Comparison of ENCODE assay signal across 11 cellular contexts in the genomic region with DNA sequence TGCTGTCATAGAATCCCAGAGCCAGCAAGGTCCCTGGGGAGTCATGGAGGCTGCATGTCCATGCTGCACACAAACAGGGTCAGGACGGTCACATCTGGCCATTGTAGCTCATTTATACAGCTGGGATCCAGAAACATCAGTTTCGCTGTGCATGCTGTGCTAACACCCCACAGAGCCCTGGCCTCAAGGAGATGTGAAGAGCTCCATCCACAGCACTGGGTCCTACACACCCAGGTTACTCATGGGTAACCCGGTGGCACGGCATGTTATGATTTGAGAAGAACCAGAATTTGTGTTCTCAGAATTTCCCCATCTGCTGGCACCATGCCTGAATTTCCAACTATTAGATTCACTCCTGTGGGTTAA.
A peak's percentile ranks its signal among the peaks of the same experiment; 100 is the strongest.
DNase-seq lines count a peak whose midpoint lies in the region; ATAC-seq and TF ChIP-seq lines count a peak whose summit lies in the region.
"Had no signal": no experiment of that assay in that cellular context is flagged by ENCODE, and none has a peak within 500 bp of the region (broad histone marks: within the 10 kb centered on the region; RNA-seq: fewer than 3 reads in every experiment).

No MANE protein-coding gene starts in this region.

- no peak overlapping the region for H3K27ac ChIP-seq in neuronal stem cell (replicated peaks; ENCODE audit: low read length)

- no peak overlapping the region for H3K27ac Mint-ChIP-seq in Calu3 (ENCODE audit: unreplicated experiment)
- H3K27ac Mint-ChIP-seq: activated CD4-positive, alpha-beta memory T cell treated with anti-CD3 and anti-CD28 coated beads for 36 hours had no signal

- H3K18ac ChIP-seq in neuronal stem cell (ENCODE audit: low read length): no peak overlapping the region

- no peaks in the 10 kb centered on the region for H3K36me3 Mint-ChIP-seq in Calu3 (ENCODE audit: insufficient read depth, unreplicated experiment)
- H3K36me3 Mint-ChIP-seq: activated CD4-positive, alpha-beta memory T cell treated with anti-CD3 and anti-CD28 coated beads for 36 hours had no signal

- no peaks in the 10 kb centered on the region for H3K4me1 ChIP-seq in neuronal stem cell (ENCODE audit: control insufficient read depth in 2 of 2, insufficient read depth in 1 of 2, low read depth in 1 of 2, low read length in 2 of 2)

- no peaks in the 10 kb centered on the region for H3K4me1 Mint-ChIP-seq in Calu3 (ENCODE audit: low read depth, unreplicated experiment)

- H2BK5ac ChIP-seq in neuronal stem cell (ENCODE audit: low read length): no peak overlapping the region

- no peak overlapping the region for H4K91ac ChIP-seq in neuronal stem cell (ENCODE audit: low read depth, low read length, poor library complexity)

- H2BK15ac ChIP-seq in neuronal stem cell (ENCODE audit: low read length): no peak overlapping the region

- WGBS in neuronal stem cell (ENCODE audit: extremely low coverage in 2 of 2, insufficient read length in 2 of 2, insufficient replicate concordance in 1 of 2), 2 donors: no CpG with 5 or more reads among the region's 4 CpGs

- no peak for TF ChIP-seq CTCF in Calu3 (IDR thresholded peaks at IDR 0.05; ENCODE audit: unreplicated experiment)

- no peak overlapping the region for H4K8ac ChIP-seq in neuronal stem cell (ENCODE audit: low read depth, low read length)

- DNase-seq in fibroblast of gingiva (ENCODE audit: low read depth) (peak; percentile 34), posterior vena cava (ENCODE audit: low spot score) (peak; percentile 78), activated gamma-delta T cell (lab: John Stamatoyannopoulos, UW) (no peak), Calu3 (no peak), ecto neural progenitor cell (ENCODE audit: low spot score) (no peak), neuronal stem cell (ENCODE audit: low spot score) (no peak)
- DNase-seq: activated CD4-positive, alpha-beta memory T cell treated with anti-CD3 and anti-CD28 coated beads for 36 hours; NCI-H2107; stimulated activated naive CD4-positive, alpha-beta T cell treated with Interleukin-2 at 50 U/mL for 16 hours had no signal

- no peaks in the 10 kb centered on the region for H3K9me3 Mint-ChIP-seq in Calu3 (ENCODE audit: low read depth, unreplicated experiment)
- H3K9me3 Mint-ChIP-seq: activated CD4-positive, alpha-beta memory T cell treated with anti-CD3 and anti-CD28 coated beads for 36 hours had no signal

- no peak overlapping the region for H3K4me2 ChIP-seq in neuronal stem cell (ENCODE audit: insufficient read depth, low read length, poor library complexity, severe bottlenecking)

- no peaks in the 10 kb centered on the region for H3K36me3 ChIP-seq in neuronal stem cell (replicated peaks in 1 of 2; ENCODE audit: control insufficient read depth in 2 of 2, insufficient read depth in 2 of 2, low read length in 2 of 2)

- no peak overlapping the region for H2BK120ac ChIP-seq in neuronal stem cell (ENCODE audit: low read depth, low read length)

- no peaks in the 10 kb centered on the region for H3K9me3 ChIP-seq in neuronal stem cell (replicated peaks in 1 of 2; ENCODE audit: control insufficient read depth in 2 of 2, insufficient read depth in 1 of 2, low read depth in 1 of 2, low read length in 2 of 2)

- CTCF ChIA-PET in Calu3 (lab: Charles Lee): no interaction called here

- H3K9ac ChIP-seq in neuronal stem cell (ENCODE audit: low read depth, low read length, poor library complexity): no peak overlapping the region

- H2AFZ ChIP-seq in neuronal stem cell (ENCODE audit: low read length): no peak overlapping the region

- H3K4ac ChIP-seq in neuronal stem cell (ENCODE audit: low read length): no peak overlapping the region

- no peak overlapping the region for H2AK5ac ChIP-seq in neuronal stem cell (ENCODE audit: low read depth, low read length)

- intact Hi-C loops in posterior vena cava (cut with DNase I): no loop called here
- intact Hi-C loops in Calu3 (cut with micrococcal nuclease; ENCODE audit: unreplicated experiment): no loop called here

- BruUV-seq in Calu3 (replicated peaks; lab: Mats Ljungman, UMichigan): no TSS peak

- H3K27me3 Mint-ChIP-seq in Calu3 (ENCODE audit: unreplicated experiment): no peaks in the 10 kb centered on the region

- no peaks in the 10 kb centered on the region for H3K79me1 ChIP-seq in neuronal stem cell (ENCODE audit: low read depth, low read length)

- H2BK12ac ChIP-seq in neuronal stem cell (ENCODE audit: low read length): no peak overlapping the region

- no peak overlapping the region for H3K4me3 ChIP-seq in neuronal stem cell (ENCODE audit: low read length in 2 of 2)

- H3K27me3 ChIP-seq in neuronal stem cell (ENCODE audit: control insufficient read depth in 3 of 3, insufficient read depth in 3 of 3, low read depth in 1 of 3, low read length in 3 of 3): no peaks in the 10 kb centered on the region

- no peak overlapping the region for H3K23ac ChIP-seq in neuronal stem cell (ENCODE audit: low read depth, low read length, poor library complexity)

- ATAC-seq in GM18505 (IDR thresholded peaks at IDR 0.05; ENCODE audit: unreplicated experiment): peak; percentile 65
- ATAC-seq in HG02884 (IDR thresholded peaks at IDR 0.05; ENCODE audit: unreplicated experiment): peak; percentile 50

- no peak overlapping the region for H3K14ac ChIP-seq in neuronal stem cell (ENCODE audit: low read length)

- no peak overlapping the region for H3K4me3 Mint-ChIP-seq in Calu3 (ENCODE audit: low read depth, unreplicated experiment)
- H3K4me3 Mint-ChIP-seq: activated CD4-positive, alpha-beta memory T cell treated with anti-CD3 and anti-CD28 coated beads for 36 hours had no signal

- no peak for TF ChIP-seq POLR2A in GM18505 (IDR thresholded peaks at IDR 0.05; ENCODE audit: borderline replicate concordance, extremely low read depth, insufficient read depth, insufficient read length)

Comparison
In these comparisons a context has a peak if more than half of its experiments do, and no peak if none do; other contexts are left out.
1. DNase-seq: peak in fibroblast of gingiva (single experiment) and posterior vena cava (single experiment); none in activated gamma-delta T cell (single experiment), Calu3 (single experiment), ecto neural progenitor cell (single experiment) and neuronal stem cell (single experiment).